In the genomic region with DNA sequence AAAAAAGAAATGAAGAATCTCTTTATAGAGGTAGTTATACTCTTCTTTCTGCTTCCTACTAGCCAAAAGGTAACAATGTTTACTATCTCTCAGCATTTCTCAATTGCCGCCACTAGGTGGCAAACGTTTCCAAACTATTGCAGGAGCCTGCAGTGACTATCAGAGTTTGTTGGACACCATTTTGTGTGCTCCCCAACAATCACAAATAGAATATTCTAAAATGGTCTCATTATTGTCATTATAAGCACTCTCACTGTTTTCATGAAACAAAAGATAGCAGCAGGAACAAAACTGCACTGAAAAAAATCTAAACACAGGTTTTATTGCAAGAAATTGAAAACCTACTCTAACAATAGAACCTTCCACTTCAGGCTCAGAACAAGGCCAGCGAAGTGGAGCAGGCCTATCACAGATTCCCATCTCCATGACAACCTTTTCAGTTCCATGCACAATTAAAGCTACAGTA, we compare ENCODE assay signal across 8 cellular contexts.
DNase-seq lines count a peak whose midpoint lies in the region; ATAC-seq and TF ChIP-seq lines count a peak whose summit lies in the region.

No MANE protein-coding gene starts in this region.

- H3K36me3 ChIP-seq in Loucy (ENCODE audit: insufficient read depth, low read length) (no peaks in the 10 kb centered on the region), gastroesophageal sphincter (no peaks in the 10 kb centered on the region), ovary (no peaks in the 10 kb centered on the region), upper lobe of left lung (no peaks in the 10 kb centered on the region)

- H4K20me1 ChIP-seq in Loucy (ENCODE audit: insufficient read depth, low read length, poor library complexity, severe bottlenecking), result no peaks in the 10 kb centered on the region

- H3K4me1 ChIP-seq in Loucy (ENCODE audit: insufficient read depth, low read length, poor library complexity, severe bottlenecking) (no peaks in the 10 kb centered on the region), gastroesophageal sphincter (peaks cover 0 to 10% (median 0%) of the 10 kb centered on the region in 3 donors), ovary (ENCODE audit: insufficient read depth) (no peaks in the 10 kb centered on the region), upper lobe of left lung (no peaks in the 10 kb centered on the region)

- no peaks in the 10 kb centered on the region for H3K79me2 ChIP-seq in Loucy (ENCODE audit: insufficient read depth, low read length)

- WGBS in gastroesophageal sphincter (ENCODE audit: low coverage in 1 of 2), 2 donors, result 8 to 9% methylated on average over 3 of the region's 3 CpGs
- WGBS in ovary, 3 donors, result 3 to 6% (median 5%) methylated on average over 3 of the region's 3 CpGs
- WGBS in upper lobe of left lung, 2 donors, result 11% methylated on average over 3 of the region's 3 CpGs

- no peaks in the 10 kb centered on the region for H3F3A ChIP-seq in Loucy (ENCODE audit: low read depth)

- H3K9me3 ChIP-seq in Loucy (ENCODE audit: insufficient read depth, low read depth, low read length), result no peaks in the 10 kb centered on the region
- no peaks in the 10 kb centered on the region for H3K9me3 ChIP-seq in gastroesophageal sphincter
- H3K9me3 ChIP-seq in ovary, result no peaks in the 10 kb centered on the region
- no peaks in the 10 kb centered on the region for H3K9me3 ChIP-seq in upper lobe of left lung

- no peak overlapping the region for H3K9ac ChIP-seq in Loucy (ENCODE audit: low read depth, low read length, poor library complexity, severe bottlenecking)

- peak overlapping the region; percentile 70 for H2AFZ ChIP-seq in Loucy (ENCODE audit: low read length)

- H3K27ac ChIP-seq in gastroesophageal sphincter (no peak overlapping the region), ovary (no peak overlapping the region), upper lobe of left lung (peak overlapping the region in 1 of 4 donors; percentile 21)

- ATAC-seq in gastroesophageal sphincter (peak; percentile 73), upper lobe of left lung (ENCODE audit: low FRiP score in 2 of 2) (peak; percentile 84 to 94)

- peak; percentile 47 for DNase-seq in GM04504 (ENCODE audit: low read depth)
- peak; percentile 69 for DNase-seq in HCEC 1CT
- peak; percentile 64 for DNase-seq in RPMI8226
- DNase-seq in activated effector memory CD4-positive, alpha-beta T cell treated with anti-CD3 and anti-CD28 coated beads, Interleukin-2, amount 50 U/mL, for 16 hours, result peak; percentile 81
- DNase-seq in ovary, result peak; percentile 55 to 82 (median 62)
- peak in 1 of 2 donors; percentile 69 for DNase-seq in upper lobe of left lung

- TF ChIP-seq CTCF in Loucy (conservative IDR thresholded peaks at IDR 0.05; ENCODE audit: low read length) (peak; percentile 78), gastroesophageal sphincter (IDR thresholded peaks at IDR 0.05) (peak; percentile 53 to 83 (median 82)), ovary (IDR thresholded peaks at IDR 0.05) (peak; percentile 44 to 68 (median 67)), upper lobe of left lung (IDR thresholded peaks at IDR 0.05) (peak; percentile 52 to 85 (median 76))

- no peak for TF ChIP-seq EP300 in gastroesophageal sphincter (IDR thresholded peaks at IDR 0.05)
- TF ChIP-seq EP300 in ovary (IDR thresholded peaks at IDR 0.05), result no peak
- no peak for TF ChIP-seq EP300 in upper lobe of left lung (IDR thresholded peaks at IDR 0.05)

- H3K27me3 ChIP-seq in Loucy (ENCODE audit: insufficient read depth, low read length, poor library complexity, severe bottlenecking) (no peaks in the 10 kb centered on the region), gastroesophageal sphincter (no peaks in the 10 kb centered on the region), ovary (no peaks in the 10 kb centered on the region), upper lobe of left lung (no peaks in the 10 kb centered on the region)

- TF ChIP-seq POLR2A in gastroesophageal sphincter (IDR thresholded peaks at IDR 0.05) (no peak), ovary (IDR thresholded peaks at IDR 0.05) (no peak), upper lobe of left lung (IDR thresholded peaks at IDR 0.05) (no peak)

- H3K4me2 ChIP-seq in Loucy (ENCODE audit: low read depth, low read length, poor library complexity, severe bottlenecking), result no peak overlapping the region

- H3K4me3 ChIP-seq in Loucy (ENCODE audit: low read length, poor library complexity, severe bottlenecking) (no peak overlapping the region), gastroesophageal sphincter (no peak overlapping the region), ovary (no peak overlapping the region), upper lobe of left lung (no peak overlapping the region)

- intact Hi-C loops in ovary (cut with DNase I), result loop anchor here in 2 of 4 donors (5.0 to 10.0 kb wide), 3 partner anchors 524 to 554 kb away; no protein-coding TSS in a partner anchor

- no peaks in the 10 kb centered on the region for H3K9me2 ChIP-seq in Loucy (replicated peaks; ENCODE audit: low read depth, low read length)
